In the genomic region with DNA sequence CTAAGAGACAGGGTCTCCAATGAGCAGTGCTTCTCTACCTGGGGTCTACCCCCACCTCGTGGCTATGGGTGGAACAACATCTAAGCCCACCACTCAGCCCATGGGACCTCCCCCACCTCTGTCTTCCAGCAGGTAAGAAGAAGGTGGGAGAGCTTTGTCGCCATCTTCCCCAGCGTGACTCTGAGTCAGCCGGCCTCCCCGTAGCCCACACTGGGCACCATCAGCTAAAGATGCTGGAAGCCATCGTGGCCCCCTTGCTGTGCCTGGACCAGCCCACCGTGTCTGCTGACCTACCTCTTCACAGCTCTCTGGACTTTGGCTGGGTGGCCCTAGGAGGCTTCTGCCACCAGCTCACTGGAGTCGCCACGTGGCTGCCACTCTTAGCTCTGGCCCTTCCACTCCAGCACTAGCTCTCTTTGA, we compare ENCODE assay signal across 11 cellular contexts. TPM values are rescaled to one million over a fixed set of nuclear protein-coding genes. Genes with fewer than 3 reads are reported as not detected.
DNase-seq lines count a peak whose midpoint lies in the region; ATAC-seq and TF ChIP-seq lines count a peak whose summit lies in the region.
"Had no signal": no experiment of that assay in that cellular context is flagged by ENCODE, and none has a peak within 500 bp of the region (broad histone marks: within the 10 kb centered on the region; RNA-seq: fewer than 3 reads in every experiment).

No MANE protein-coding gene starts in this region.

- no peak overlapping the region for H3K4me3 ChIP-seq in PC-9
- H3K4me3 ChIP-seq in fibroblast of lung (replicated peaks in 1 of 4; ENCODE audit: control extremely low read depth in 1 of 4, insufficient read depth in 1 of 4, low read depth in 3 of 4, low read length in 4 of 4), result no peak overlapping the region
- H3K4me3 ChIP-seq: lung had no signal

- H2AFZ ChIP-seq in PC-9 (no peak overlapping the region), fibroblast of lung (ENCODE audit: low read length) (no peak overlapping the region)

- BruUV-seq in PC-9 (replicated peaks; lab: Mats Ljungman, UMichigan), result no TSS peak

- H3K4me2 ChIP-seq in PC-9 (no peak overlapping the region), fibroblast of lung (ENCODE audit: extremely low read depth, insufficient read depth, low read length) (no peak overlapping the region)

- TF ChIP-seq CTCF in PC-9 (conservative IDR thresholded peaks at IDR 0.05) (peak; percentile 91), fibroblast of lung (conservative IDR thresholded peaks at IDR 0.05 in 1 of 2, IDR thresholded peaks at IDR 0.05 in 1 of 2; ENCODE audit: low read depth in 1 of 2, low read length in 2 of 2) (peak; percentile 70 to 84)

- no peaks in the 10 kb centered on the region for H3K27me3 ChIP-seq in PC-9 (ENCODE audit: insufficient read depth, low read depth)
- H3K27me3 ChIP-seq in fibroblast of lung (ENCODE audit: control insufficient read depth, insufficient read depth, low read length), result no peaks in the 10 kb centered on the region

- no peaks in the 10 kb centered on the region for H3K79me2 ChIP-seq in PC-9 (ENCODE audit: low read depth)
- H3K79me2 ChIP-seq in fibroblast of lung (ENCODE audit: control insufficient read depth, insufficient read depth, low read length), result no peaks in the 10 kb centered on the region

- H4K20me1 ChIP-seq in PC-9 (ENCODE audit: insufficient read depth), result no peaks in the 10 kb centered on the region
- no peaks in the 10 kb centered on the region for H4K20me1 ChIP-seq in fibroblast of lung (ENCODE audit: control insufficient read depth, extremely low read depth, insufficient read depth, low read length)

- no peak for ATAC-seq in GM18517 (IDR thresholded peaks at IDR 0.05; ENCODE audit: unreplicated experiment)

- intact Hi-C loops in PC-9 (cut with micrococcal nuclease; ENCODE audit: unreplicated experiment), result loop anchor here (2.0 to 5.0 kb wide), 2 partner anchors 134 to 281 kb away; a partner anchor contains a TSS

- H3F3A ChIP-seq in PC-9 (ENCODE audit: insufficient read depth, low read depth), result peaks cover 55% of the 10 kb centered on the region

- CTCF ChIA-PET in PC-9 (lab: Charles Lee), result interaction anchor here (0.5 kb wide), 2 partner anchors 17 to 143 kb away, joined by 3 to 5 read pairs; no protein-coding TSS in a partner anchor

- H3K9ac ChIP-seq in fibroblast of lung (ENCODE audit: insufficient read depth, low read length), result no peak overlapping the region

- H3K9me3 ChIP-seq in PC-9 (ENCODE audit: insufficient read depth, low read depth) (peaks cover 3% of the 10 kb centered on the region; the same call in 1 of the 2 replicates), fibroblast of lung (ENCODE audit: control insufficient read depth, insufficient read depth, low read depth, low read length) (no peaks in the 10 kb centered on the region)

- H3K36me3 ChIP-seq in PC-9 (ENCODE audit: low read depth) (no peaks in the 10 kb centered on the region), fibroblast of lung (ENCODE audit: control insufficient read depth, insufficient read depth, low read length) (no peaks in the 10 kb centered on the region)

- no peaks in the 10 kb centered on the region for H3K9me2 ChIP-seq in PC-9 (ENCODE audit: insufficient read depth)

- peak; percentile 28 for DNase-seq in NK-92 treated with Interleukin-12 subunit alpha and Interleukin-12 subunit beta, amount 100 ng/mL, for 24 hours (lab: John Stamatoyannopoulos, UW)
- DNase-seq in NK-92 (lab: John Stamatoyannopoulos, UW; ENCODE audit: unreplicated experiment) (no peak), PC-9 (peak in 1 of 2 experiments; percentile 41), fibroblast of lung (ENCODE audit: low read depth in 2 of 2) (peak in 1 of 2 donors; percentile 37), activated gamma-delta T cell treated with Interleukin-2 at 50 U/mL for 16 hours (no peak), DMS79 (lab: John Stamatoyannopoulos, UW) (no peak)
- DNase-seq in stimulated activated CD4-positive, alpha-beta T cell treated with anti-CD3 and anti-CD28 coated beads, Interleukin-4, amount 100 ng/mL, for 24 hours, result peak; percentile 31

- POLR2A ChIA-PET in PC-9 (lab: Charles Lee; ENCODE audit: unreplicated experiment), result no interaction called here

- H3K4me1 ChIP-seq in PC-9 (replicated peaks; ENCODE audit: insufficient read depth), result peaks cover 47% of the 10 kb centered on the region
- peaks cover 6% of the 10 kb centered on the region for H3K4me1 ChIP-seq in fibroblast of lung (ENCODE audit: control insufficient read depth, extremely low read depth, insufficient read depth, low read length)

- no peak overlapping the region for H3K27ac ChIP-seq in PC-9
- H3K27ac ChIP-seq in fibroblast of lung (ENCODE audit: insufficient read depth, low read length), result no peak overlapping the region

RNA-seq across cellular contexts. Expression of a gene that starts 1.0 kb away (rescaled TPM):
- total RNA-seq in PC-9 (2021) (not detected in 2 replicates), fibroblast of lung (not detected in 2 replicates)
- not detected in 2 replicates for polyA plus RNA-seq in fibroblast of lung
- polyA plus RNA-seq in fibroblast of lung (2012), result not detected in 2 replicates
- polyA minus RNA-seq in fibroblast of lung (ENCODE audit: low replicate concordance), result not detected in 2 replicates
- total RNA-seq: lung; T-helper 2 cell treated with Interferon-gamma antibody and Interleukin-4, amounts not matched to agents 100 ng/mL and 5 ng/mL, for 36 hours; urinary bladder had no signal
- polyA plus RNA-seq: lung, urinary bladder had no signal

RNA-seq across cellular contexts. Expression of a gene that starts 17.9 kb away (rescaled TPM):
- total RNA-seq in PC-9 (2021) (34.9 and 38.9 TPM in 2 replicates), fibroblast of lung (10.3 and 22.8 TPM in 2 replicates)
- 5.1 and 8.2 TPM in 2 replicates for polyA plus RNA-seq in fibroblast of lung
- 9.3 and 20.8 TPM in 2 replicates for polyA plus RNA-seq in fibroblast of lung (2012)
- 13.5 and 48.6 TPM in 2 replicates for polyA minus RNA-seq in fibroblast of lung (ENCODE audit: low replicate concordance)

RNA-seq across cellular contexts. Expression of a gene that starts 46.9 kb away (rescaled TPM):
- 11.1 and 12.3 TPM in 2 replicates for total RNA-seq in PC-9 (2021)
- under 0.01 and 0.26 TPM in 2 replicates for total RNA-seq in fibroblast of lung
- polyA plus RNA-seq in fibroblast of lung, result 0.07 TPM in 1 of 2 replicates, not detected in the other
- polyA plus RNA-seq in fibroblast of lung (2012), result 0.21 TPM in 1 of 2 replicates, not detected in the other
- polyA minus RNA-seq in fibroblast of lung (ENCODE audit: low replicate concordance), result 0.12 and 0.15 TPM in 2 replicates
- total RNA-seq: T-helper 2 cell treated with Interferon-gamma antibody and Interleukin-4, amounts not matched to agents 100 ng/mL and 5 ng/mL, for 36 hours had no signal

Comparison
In these comparisons a context has a peak if more than half of its experiments do, and no peak if none do; other contexts are left out.
1. DNase-seq: peak in NK-92 treated with Interleukin-12 subunit alpha and Interleukin-12 subunit beta, amount 100 ng/mL, for 24 hours (single experiment) and stimulated activated CD4-positive, alpha-beta T cell treated with anti-CD3 and anti-CD28 coated beads, Interleukin-4, amount 100 ng/mL, for 24 hours (single experiment); none in NK-92 (single experiment), activated gamma-delta T cell treated with Interleukin-2 at 50 U/mL for 16 hours (single experiment) and DMS79 (single experiment).